In the genomic region with DNA sequence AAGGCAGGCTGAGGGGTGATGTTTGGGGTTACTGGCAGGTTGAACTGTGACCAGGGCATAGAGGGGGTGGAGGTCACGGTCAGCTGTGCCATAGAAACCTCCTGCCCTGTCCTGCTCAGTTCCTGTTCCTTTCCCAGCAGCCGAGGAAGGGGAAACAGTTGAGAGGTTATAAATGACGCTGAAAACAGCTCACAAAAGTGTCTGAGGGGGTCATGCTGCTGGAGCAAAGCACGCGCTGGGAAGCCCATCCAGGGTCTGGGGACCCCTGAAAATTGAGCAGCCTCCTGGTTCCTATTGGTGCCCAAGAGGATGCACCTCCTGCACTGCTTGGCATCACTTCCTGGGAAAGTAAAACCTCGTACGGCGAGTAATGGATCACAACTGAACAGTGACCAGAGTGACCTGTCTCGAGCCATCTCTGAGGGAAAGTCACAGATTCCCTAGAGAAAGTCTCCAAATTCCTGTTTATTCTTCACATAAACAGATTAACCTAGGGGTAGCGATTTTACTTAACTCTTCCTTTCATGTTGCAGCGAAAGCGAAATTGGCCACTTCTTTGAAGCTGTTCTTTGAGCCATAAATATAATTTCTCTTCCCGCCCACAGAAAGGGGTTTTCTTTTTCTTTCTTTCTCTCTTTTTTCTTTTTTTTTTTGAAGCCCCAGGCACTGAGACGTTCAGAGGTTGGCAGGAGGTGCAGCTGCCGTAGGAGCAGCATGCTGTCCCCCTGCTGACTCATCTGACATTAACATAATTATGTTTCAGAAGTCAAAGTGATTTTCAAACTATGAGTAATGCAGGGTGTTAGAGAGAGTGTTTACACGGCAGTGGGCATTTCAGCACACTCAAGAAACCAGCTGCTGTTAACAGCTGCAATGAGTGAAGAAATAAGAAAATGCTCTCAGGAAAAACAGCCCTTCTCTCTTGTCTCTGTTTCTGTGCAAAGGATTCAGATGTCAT, we compare ENCODE assay signal across 8 cellular contexts. TPM values are rescaled to one million over a fixed set of nuclear protein-coding genes. Genes with fewer than 3 reads are reported as not detected.
DNase-seq lines count a peak whose midpoint lies in the region; ATAC-seq, FAIRE-seq and TF ChIP-seq lines count a peak whose summit lies in the region.

No MANE protein-coding gene starts in this region.

- H3K4me1 Mint-ChIP-seq in activated B cell treated with CpG ODN at 0.5 μM for 24 hours: peaks cover 34% of the 10 kb centered on the region

- H2BK15ac ChIP-seq in mesenchymal stem cell (ENCODE audit: low read depth, poor library complexity, severe bottlenecking): peak overlapping the region; percentile 44

- H3K36me3 ChIP-seq in colonic mucosa (no peaks in the 10 kb centered on the region), mesenchymal stem cell (ENCODE audit: control insufficient read depth in 1 of 2, insufficient read depth in 2 of 2, low read depth in 1 of 2, low read length in 2 of 2) (no peaks in the 10 kb centered on the region)

- H4K91ac ChIP-seq in mesenchymal stem cell (ENCODE audit: low read length): peak overlapping the region; percentile 64

- H3K23ac ChIP-seq in mesenchymal stem cell (ENCODE audit: low read length in 2 of 2): no peak overlapping the region

- CTCF ChIA-PET in activated B cell treated with CpG ODN at 0.5 μM for 24 hours (lab: Charles Lee): interaction anchor here (0.8 to 2.5 kb wide), 5 partner anchors 8 to 90 kb away, joined by 3 to 9 read pairs (median 3); a partner anchor contains a TSS

- peak overlapping the region; percentile 29 for H3K4me3 ChIP-seq in colonic mucosa
- peak overlapping the region in 1 of 2 experiments; percentile 82 for H3K4me3 ChIP-seq in mesenchymal stem cell (ENCODE audit: insufficient read depth in 1 of 2, low read depth in 1 of 2, low read length in 2 of 2)

- no peak overlapping the region for H3K14ac ChIP-seq in mesenchymal stem cell (ENCODE audit: low read length in 2 of 2)

- H3K27me3 ChIP-seq in colonic mucosa: no peaks in the 10 kb centered on the region
- H3K27me3 ChIP-seq in mesenchymal stem cell (ENCODE audit: control insufficient read depth in 1 of 2, insufficient read depth in 1 of 2, low read length in 2 of 2): no peaks in the 10 kb centered on the region

- no peaks in the 10 kb centered on the region for H3K79me1 ChIP-seq in mesenchymal stem cell (replicated peaks; ENCODE audit: low read length, poor library complexity, severe bottlenecking)

- no peak overlapping the region for H2BK120ac ChIP-seq in mesenchymal stem cell (ENCODE audit: low read depth, low read length)

- DNase-seq in GM18507 (ENCODE audit: extremely low spot score, insufficient read length, low read depth) (peak; percentile 74), NCI-H2081 (lab: John Stamatoyannopoulos, UW) (peak; percentile 76 to 87), activated B cell treated with CpG ODN at 0.5 μM for 24 hours (no peak), colonic mucosa (peak; percentile 60), mesenchymal stem cell (peak; percentile 92)
- DNase-seq in stimulated activated CD8-positive, alpha-beta memory T cell treated with anti-CD3 and anti-CD28 coated beads, Interleukin-15, amount 100 ng/mL, for 48 hours (ENCODE audit: low read depth in 2 of 2): peak; percentile 54 to 56

- H3K9ac ChIP-seq in colonic mucosa (ENCODE audit: low read depth in 2 of 2, low read length in 2 of 2) (peak overlapping the region; percentile 66 to 81), mesenchymal stem cell (ENCODE audit: low read length) (peak overlapping the region; percentile 91)

- H3K27ac Mint-ChIP-seq in activated B cell treated with CpG ODN at 0.5 μM for 24 hours: peak overlapping the region; percentile 86

- H4K8ac ChIP-seq in mesenchymal stem cell (ENCODE audit: low read length): peak overlapping the region; percentile 66

- POLR2A ChIA-PET in activated B cell treated with CpG ODN at 0.5 μM for 24 hours (lab: Charles Lee): interaction anchor here (0.5 to 3.9 kb wide), 17 partner anchors 8 to 1307 kb away, joined by 3 to 70 read pairs (median 5); a partner anchor contains a TSS

- peaks cover 4% of the 10 kb centered on the region for H3K9me3 Mint-ChIP-seq in activated B cell treated with CpG ODN at 0.5 μM for 24 hours

- TF ChIP-seq CTCF in 22Rv1 (IDR thresholded peaks at IDR 0.05) (peak; percentile 17; the same call in 1 of the 2 replicates), activated B cell treated with CpG ODN at 0.5 μM for 24 hours (IDR thresholded peaks at IDR 0.05) (no peak), colonic mucosa (IDR thresholded peaks at IDR 0.05) (no peak)

- H3K4me3 Mint-ChIP-seq in activated B cell treated with CpG ODN at 0.5 μM for 24 hours: peak overlapping the region; percentile 88

- no peaks in the 10 kb centered on the region for H3K4me1 ChIP-seq in colonic mucosa
- H3K4me1 ChIP-seq in mesenchymal stem cell (ENCODE audit: control insufficient read depth, insufficient read depth, low read depth, low read length): peaks cover 4% of the 10 kb centered on the region

- H3K27ac ChIP-seq in 22Rv1: peak overlapping the region; percentile 41
- H3K27ac ChIP-seq in colonic mucosa: peak overlapping the region; percentile 46
- peak overlapping the region; percentile 11 for H3K27ac ChIP-seq in mesenchymal stem cell (ENCODE audit: low read length, poor library complexity, severe bottlenecking)

- intact Hi-C loops in activated B cell treated with CpG ODN at 0.5 μM for 24 hours (cut with micrococcal nuclease) (loop anchor here (1.0 to 2.0 kb wide), 6 partner anchors 8 to 90 kb away; a partner anchor contains a TSS), colonic mucosa (cut with DNase I) (no loop called here)

- peak overlapping the region in 1 of 2 experiments; percentile 43 for H2BK12ac ChIP-seq in mesenchymal stem cell (ENCODE audit: low read length in 2 of 2)

- WGBS in mesenchymal stem cell: 17% methylated on average over 15 of the region's 16 CpGs

- ATAC-seq in HG02938 (IDR thresholded peaks at IDR 0.05; ENCODE audit: unreplicated experiment) (peak; percentile 98), activated B cell treated with CpG ODN at 0.5 μM for 24 hours (ENCODE audit: low read depth) (peak; percentile 98)

- peak overlapping the region in 1 of 2 experiments; percentile 68 for H3K18ac ChIP-seq in mesenchymal stem cell (ENCODE audit: low read depth in 1 of 2, low read length in 2 of 2)

- H3K27me3 Mint-ChIP-seq in activated B cell treated with CpG ODN at 0.5 μM for 24 hours: no peaks in the 10 kb centered on the region

- peak overlapping the region; percentile 23 for H2AK5ac ChIP-seq in mesenchymal stem cell (ENCODE audit: low read length, severe bottlenecking)

- H3K36me3 Mint-ChIP-seq in activated B cell treated with CpG ODN at 0.5 μM for 24 hours (ENCODE audit: low read depth): no peaks in the 10 kb centered on the region

- peak overlapping the region; percentile 37 for H3K4me2 ChIP-seq in mesenchymal stem cell (ENCODE audit: low read length, poor library complexity, severe bottlenecking)

- no peak overlapping the region for H2BK5ac ChIP-seq in mesenchymal stem cell (ENCODE audit: low read depth, low read length, poor library complexity, severe bottlenecking)

- no peak overlapping the region for H2AFZ ChIP-seq in mesenchymal stem cell (ENCODE audit: low read depth, low read length)

- H3K9me3 ChIP-seq in colonic mucosa (no peaks in the 10 kb centered on the region), mesenchymal stem cell (ENCODE audit: control insufficient read depth, low read length) (no peaks in the 10 kb centered on the region)

- H3K4ac ChIP-seq in mesenchymal stem cell (ENCODE audit: low read depth in 1 of 2, low read length in 2 of 2): peak overlapping the region in 1 of 2 experiments; percentile 24

- peak; percentile 93 for FAIRE-seq in GM18507 (lab: Jason Lieb, UNC)

RNA-seq across cellular contexts. Expression of a gene that starts 41.8 kb away (rescaled TPM):
- total RNA-seq in activated B cell treated with CpG ODN at 0.5 μM for 24 hours (13.1 and 16.8 TPM in 2 replicates), colonic mucosa (10 to 100 TPM; 17.7 to 34.0 TPM)
- polyA plus RNA-seq in mesenchymal stem cell (2013, experiment 1 of 2): 11.5 TPM
- 9.7 TPM for polyA plus RNA-seq in mesenchymal stem cell (2013, experiment 2 of 2)
